ENCODE assay signal across 8 cellular contexts in genomic region chr3:112990672-112991602, GRCh38. TPM values are rescaled to one million over a fixed set of nuclear protein-coding genes. Genes with fewer than 3 reads are reported as not detected.
DNase-seq lines count a peak whose midpoint lies in the region; ATAC-seq, FAIRE-seq and TF ChIP-seq lines count a peak whose summit lies in the region.

TSS of gene GTPBP8 (plus strand) at chr3:112990984. CDS start at chr3:112991000, 16 bp downstream.

- in situ Hi-C loops in mammary epithelial cell (cut with MboI; ENCODE audit: low sequenced_read_pairs in 2 of 2): no loop called here

- no peaks in the 10 kb centered on the region for H3K9me3 ChIP-seq in WERI-Rb-1 (ENCODE audit: severe bottlenecking)
- H3K9me3 ChIP-seq in mammary epithelial cell (replicated peaks; ENCODE audit: insufficient read depth, low read length): no peaks in the 10 kb centered on the region
- H3K9me3 ChIP-seq in small intestine (ENCODE audit: control insufficient read depth, low read depth): no peaks in the 10 kb centered on the region

- peaks cover 39% of the 10 kb centered on the region for H3K79me2 ChIP-seq in ACC112 (ENCODE audit: control insufficient read depth, insufficient read depth, low read length, unreplicated experiment)
- peaks cover 41% of the 10 kb centered on the region for H3K79me2 ChIP-seq in mammary epithelial cell (ENCODE audit: insufficient read depth, low read length)

- peak within 1 kb of the TSS; percentile 82 for H3K4me2 ChIP-seq in mammary epithelial cell (ENCODE audit: insufficient read depth, low read depth, low read length)

- H2AFZ ChIP-seq in ACC112 (ENCODE audit: low read length, unreplicated experiment) (peak within 1 kb of the TSS; percentile 100), mammary epithelial cell (ENCODE audit: low read depth, low read length) (peak within 1 kb of the TSS; percentile 88)

- DNase-seq in NCI-H2196 treated with DMSO at 0.1 percent for 48 hours (lab: John Stamatoyannopoulos, UW; ENCODE audit: unreplicated experiment): peak; percentile 95
- peak; percentile 95 for DNase-seq in WERI-Rb-1
- peak; percentile 91 for DNase-seq in mammary epithelial cell
- DNase-seq in iPS-NIHi11 (ENCODE audit: low spot score): peak; percentile 86
- DNase-seq in small intestine: peak; percentile 95

- H4K20me1 ChIP-seq in mammary epithelial cell (ENCODE audit: insufficient read depth, low read length): no peaks in the 10 kb centered on the region

- H3K27ac ChIP-seq in ACC112 (ENCODE audit: low read depth, low read length): peak within 1 kb of the TSS; percentile 80
- peak within 1 kb of the TSS; percentile 97 for H3K27ac ChIP-seq in WERI-Rb-1
- H3K27ac ChIP-seq in mammary epithelial cell (ENCODE audit: insufficient read depth, low read depth, low read length): peak within 1 kb of the TSS; percentile 98
- H3K27ac ChIP-seq in small intestine (ENCODE audit: low read depth in 1 of 2, low read length in 1 of 2): peak within 1 kb of the TSS; percentile 93 to 99

- H3K9ac ChIP-seq in mammary epithelial cell (ENCODE audit: insufficient read depth, low read length): peak within 1 kb of the TSS; percentile 97

- H3K27me3 ChIP-seq in ACC112 (ENCODE audit: insufficient read depth, low read length) (no peaks in the 10 kb centered on the region), WERI-Rb-1 (ENCODE audit: insufficient read depth, low read depth, severe bottlenecking) (no peaks in the 10 kb centered on the region), mammary epithelial cell (ENCODE audit: insufficient read depth, low read length) (no peaks in the 10 kb centered on the region), small intestine (ENCODE audit: control insufficient read depth in 2 of 2, insufficient read depth in 2 of 2, low read length in 2 of 2) (no peaks in the 10 kb centered on the region)

- CTCF ChIA-PET in mammary epithelial cell (lab: Charles Lee; ENCODE audit: low non-redundant PET): no interaction called here

- no peaks in the 10 kb centered on the region for H3K36me3 ChIP-seq in ACC112 (ENCODE audit: insufficient read depth, low read length)
- H3K36me3 ChIP-seq in WERI-Rb-1: peaks cover 2% of the 10 kb centered on the region; the same call in 1 of the 2 replicates
- H3K36me3 ChIP-seq in mammary epithelial cell (ENCODE audit: insufficient read depth, low read length): peaks cover 2% of the 10 kb centered on the region
- peaks cover 0 to 4% of the 10 kb centered on the region in 2 donors for H3K36me3 ChIP-seq in small intestine (ENCODE audit: control insufficient read depth in 2 of 2, insufficient read depth in 2 of 2, low read length in 2 of 2)

- intact Hi-C loops in mammary epithelial cell (cut with micrococcal nuclease): loop anchor here (1.0 to 5.0 kb wide), 3 partner anchors 28 to 351 kb away; a partner anchor contains a TSS

- no peak for FAIRE-seq in small intestine (lab: Jason Lieb, UNC)

- TSS peak; percentile 59 for BruUV-seq in mammary epithelial cell (replicated peaks; lab: Mats Ljungman, UMichigan)

- peak within 1 kb of the TSS; percentile 99 for H3K4me3 ChIP-seq in ACC112 (ENCODE audit: low read depth, low read length)
- peak within 1 kb of the TSS; percentile 83 for H3K4me3 ChIP-seq in WERI-Rb-1 (ENCODE audit: low read depth, low read length)
- peak within 1 kb of the TSS; percentile 70 to 84 (median 77) for H3K4me3 ChIP-seq in mammary epithelial cell (replicated peaks in 1 of 3; ENCODE audit: insufficient read depth in 1 of 3, low read depth in 2 of 3, low read length in 3 of 3)
- H3K4me3 ChIP-seq in small intestine (ENCODE audit: low read depth in 1 of 2, low read length in 2 of 2): peak within 1 kb of the TSS; percentile 52 to 74

- TF ChIP-seq CTCF in WERI-Rb-1 (IDR thresholded peaks at IDR 0.05; ENCODE audit: low read depth, low read length) (no peak), mammary epithelial cell (conservative IDR thresholded peaks at IDR 0.05 in 1 of 2, IDR thresholded peaks at IDR 0.05 in 1 of 2; ENCODE audit: extremely low read depth in 1 of 2, insufficient read depth in 1 of 2, low read depth in 1 of 2, low read length in 2 of 2) (peak in 1 of 2 donors; percentile 5)

- H3K4me1 ChIP-seq in ACC112 (ENCODE audit: control insufficient read depth, insufficient read depth, low read length, unreplicated experiment) (peaks cover 21% of the 10 kb centered on the region), mammary epithelial cell (ENCODE audit: insufficient read depth, low read length) (peaks cover 15% of the 10 kb centered on the region), small intestine (ENCODE audit: control insufficient read depth in 2 of 2, insufficient read depth in 1 of 2, low read depth in 1 of 2, low read length in 1 of 2) (peaks cover 2 to 3% of the 10 kb centered on the region in 2 donors)

- dilution Hi-C loops in mammary epithelial cell (cut with HindIII; ENCODE audit: low sequenced_read_pairs): loop anchor here (25.0 kb wide), 1 partner anchor 254 kb away; no protein-coding TSS in a partner anchor

- WGBS in mammary epithelial cell (ENCODE audit: low coverage, missing lambda C conversion rate): under 1% methylated on average over 44 of the region's 70 CpGs
- WGBS in small intestine, 3 donors: 1 to 2% (median 1%) methylated on average over 69 to 70 of the region's 70 CpGs

- ATAC-seq in GM18870 (IDR thresholded peaks at IDR 0.05; ENCODE audit: unreplicated experiment): peak; percentile 91
- ATAC-seq in HG03135 (IDR thresholded peaks at IDR 0.05; ENCODE audit: unreplicated experiment): peak; percentile 93

RNA-seq across cellular contexts. Expression of gene GTPBP8, which starts in this region (rescaled TPM):
- total RNA-seq in mammary epithelial cell: 10 to 100 TPM; 18.0 to 31.8 TPM
- polyA plus RNA-seq in mammary epithelial cell: 22.7 TPM
- polyA minus RNA-seq in mammary epithelial cell: 7.8 TPM
- polyA plus RNA-seq in small intestine: 10 to 100 TPM; 14.7 to 18.8 (median 17.3) TPM

Comparison
In these comparisons a context has a peak if more than half of its experiments do, and no peak if none do; other contexts are left out.
1. Peak in every context shown above with its lines: DNase-seq, ATAC-seq, H3K4me3 ChIP-seq and H3K27ac ChIP-seq.